ENCODE assay signal across 10 cellular contexts in genomic region chr7:19538036-19538435, GRCh38.
DNase-seq lines count a peak whose midpoint lies in the region; ATAC-seq and TF ChIP-seq lines count a peak whose summit lies in the region.
"Had no signal": no experiment of that assay in that cellular context is flagged by ENCODE, and none has a peak within 500 bp of the region (broad histone marks: within the 10 kb centered on the region; RNA-seq: fewer than 3 reads in every experiment).

No MANE protein-coding gene starts in this region.

- CTCF ChIA-PET in SK-N-SH (lab: Yijun Ruan, JAX), result no interaction called here

- no peaks in the 10 kb centered on the region for H3F3A ChIP-seq in SK-N-SH (replicated peaks; ENCODE audit: insufficient read depth)

- TF ChIP-seq EP300 in SK-N-SH (IDR thresholded peaks at IDR 0.05; ENCODE audit: borderline replicate concordance in 1 of 2, low read depth in 1 of 2, low read length in 1 of 2), result no peak

- no peak overlapping the region for H3K4me3 ChIP-seq in SK-N-SH (ENCODE audit: low read depth in 2 of 2, low read length in 1 of 2)
- H3K4me3 ChIP-seq in hepatocyte, result no peak overlapping the region
- H3K4me3 ChIP-seq in lower lobe of right lung, result no peak overlapping the region

- POLR2A ChIA-PET in SK-N-SH (lab: Yijun Ruan, JAX), result no interaction called here

- H3K4me1 ChIP-seq in SK-N-SH (ENCODE audit: control insufficient read depth in 1 of 2, insufficient read depth in 2 of 2, low read depth in 1 of 2, low read length in 1 of 2) (no peaks in the 10 kb centered on the region), hepatocyte (ENCODE audit: insufficient read depth) (no peaks in the 10 kb centered on the region), lower lobe of right lung (no peaks in the 10 kb centered on the region)

- ATAC-seq in lower lobe of right lung, result no peak

- intact Hi-C loops in lower lobe of right lung (cut with DNase I) (no loop called here), posterior cingulate gyrus (cut with DNase I) (no loop called here)

- DNase-seq in NCI-H1105 treated with DMSO at 0.1 percent for 48 hours (lab: John Stamatoyannopoulos, UW), result peak; percentile 27
- DNase-seq in NCI-H1105 (lab: John Stamatoyannopoulos, UW), result no peak
- DNase-seq in SK-N-SH, result no peak
- no peak for DNase-seq in hepatocyte (ENCODE audit: low spot score)
- peak; percentile 25 for DNase-seq in stromal cell of bone marrow (ENCODE audit: low read depth)
- DNase-seq in activated T-cell treated with anti-CD3 and anti-CD28 coated beads, Interleukin-2, amount 50 U/mL, for 48 hours, result no peak
- DNase-seq in lower lobe of right lung, result no peak
- no peak for DNase-seq in posterior cingulate gyrus
- DNase-seq: 8988T; stimulated activated naive CD4-positive, alpha-beta T cell had no signal

- no peaks in the 10 kb centered on the region for H3K36me3 ChIP-seq in SK-N-SH (replicated peaks in 1 of 2; ENCODE audit: control insufficient read depth in 1 of 2, insufficient read depth in 2 of 2, low read length in 1 of 2)
- H3K36me3 ChIP-seq in hepatocyte (replicated peaks; ENCODE audit: insufficient read depth, low read depth), result no peaks in the 10 kb centered on the region
- no peaks in the 10 kb centered on the region for H3K36me3 ChIP-seq in lower lobe of right lung

- H3K79me2 ChIP-seq in SK-N-SH (ENCODE audit: insufficient read depth), result no peaks in the 10 kb centered on the region
- no peaks in the 10 kb centered on the region for H3K79me2 ChIP-seq in hepatocyte

- no peak overlapping the region for H2AFZ ChIP-seq in SK-N-SH (ENCODE audit: low read depth)
- H2AFZ ChIP-seq in hepatocyte, result no peak overlapping the region

- WGBS in SK-N-SH (ENCODE audit: low lambda C conversion rate), result 4% methylated on average over 2 of the region's 2 CpGs
- 32% methylated on average over 2 of the region's 2 CpGs for WGBS in hepatocyte (ENCODE audit: low lambda C conversion rate, missing lambda C conversion rate)

- H3K27ac ChIP-seq in SK-N-SH (ENCODE audit: low read depth in 2 of 2, low read length in 1 of 2) (no peak overlapping the region), hepatocyte (no peak overlapping the region), lower lobe of right lung (no peak overlapping the region)

- TF ChIP-seq CTCF in SK-N-SH (IDR thresholded peaks at IDR 0.05) (no peak), hepatocyte (IDR thresholded peaks at IDR 0.05; ENCODE audit: poor library complexity) (no peak), lower lobe of right lung (IDR thresholded peaks at IDR 0.05) (no peak)

- no peak overlapping the region for H3K9ac ChIP-seq in SK-N-SH

- no peaks in the 10 kb centered on the region for H3K27me3 ChIP-seq in SK-N-SH (ENCODE audit: insufficient read depth)
- H3K27me3 ChIP-seq in hepatocyte, result no peaks in the 10 kb centered on the region
- H3K27me3 ChIP-seq in lower lobe of right lung (ENCODE audit: low read depth), result no peaks in the 10 kb centered on the region

- TF ChIP-seq RAD21 in SK-N-SH (IDR thresholded peaks at IDR 0.05; ENCODE audit: low read length), result no peak

- H3K9me2 ChIP-seq in SK-N-SH (no peaks in the 10 kb centered on the region), hepatocyte (replicated peaks; ENCODE audit: insufficient read depth) (no peaks in the 10 kb centered on the region)

- H3K4me2 ChIP-seq in SK-N-SH (peak overlapping the region; percentile 32), hepatocyte (peak overlapping the region; percentile 28)

- H3K9me3 ChIP-seq in SK-N-SH (no peaks in the 10 kb centered on the region), hepatocyte (ENCODE audit: low read depth) (no peaks in the 10 kb centered on the region), lower lobe of right lung (no peaks in the 10 kb centered on the region)

- H4K20me1 ChIP-seq in SK-N-SH (ENCODE audit: insufficient read depth) (no peaks in the 10 kb centered on the region), hepatocyte (ENCODE audit: insufficient read depth, poor library complexity, severe bottlenecking) (no peaks in the 10 kb centered on the region)

TF ChIP-seq in SK-N-SH, 30 proteins besides CTCF, POLR2A, EP300 and RAD21:
- TF ChIP-seq YY1 (IDR thresholded peaks at IDR 0.05; ENCODE audit: low read depth) (no peak), REST (IDR thresholded peaks at IDR 0.05; ENCODE audit: low read depth, low read length) (no peak), TEAD4 (IDR thresholded peaks at IDR 0.05; ENCODE audit: borderline replicate concordance, insufficient read depth) (no peak), RFX5 (IDR thresholded peaks at IDR 0.05; ENCODE audit: low read length) (no peak), ZBTB33 (IDR thresholded peaks at IDR 0.05; ENCODE audit: borderline replicate concordance, low read depth) (no peak), CHD2 (IDR thresholded peaks at IDR 0.05; ENCODE audit: low read length, partially characterized antibody) (no peak), GATA2 (CRISPR knock-in tag; IDR thresholded peaks at IDR 0.05) (no peak), MEF2A (IDR thresholded peaks at IDR 0.05; ENCODE audit: borderline replicate concordance, low read depth) (no peak), NFIC (IDR thresholded peaks at IDR 0.05; ENCODE audit: borderline replicate concordance) (no peak), IRF3 (IDR thresholded peaks at IDR 0.05; ENCODE audit: low read depth, low read length) (no peak), TAF1 (IDR thresholded peaks at IDR 0.05; ENCODE audit: borderline replicate concordance, low read depth, low read length) (no peak), JUND (IDR thresholded peaks at IDR 0.05) (no peak)

Comparison
In these comparisons a context has a peak if more than half of its experiments do, and no peak if none do; other contexts are left out.
1. DNase-seq: peak in NCI-H1105 treated with DMSO at 0.1 percent for 48 hours (single experiment) and stromal cell of bone marrow (single experiment); none in NCI-H1105 (single experiment), SK-N-SH (single experiment), hepatocyte (single experiment), activated T-cell treated with anti-CD3 and anti-CD28 coated beads, Interleukin-2, amount 50 U/mL, for 48 hours (0 of 2), lower lobe of right lung (single experiment) and posterior cingulate gyrus (0 of 10).